ENCODE assay signal across 8 cellular contexts in genomic region chr1:204791453-204792366, GRCh38.
DNase-seq lines count a peak whose midpoint lies in the region; ATAC-seq, FAIRE-seq and TF ChIP-seq lines count a peak whose summit lies in the region.

No MANE protein-coding gene starts in this region.

- no peak overlapping the region for H2AFZ ChIP-seq in KMS-11 (ENCODE audit: low read depth)

- WGBS in psoas muscle, 3 donors = 26 to 28% (median 27%) methylated on average over 15 of the region's 15 CpGs

- TF ChIP-seq CTCF in D721Med (IDR thresholded peaks at IDR 0.05; ENCODE audit: insufficient read depth, missing control alignments) (peak; percentile 89), KMS-11 (conservative IDR thresholded peaks at IDR 0.05; ENCODE audit: low read depth, low read length) (peak; percentile 90), psoas muscle (IDR thresholded peaks at IDR 0.05) (peak; percentile 56)

- no peak overlapping the region for H3K4me3 ChIP-seq in KMS-11 (IDR thresholded peaks at IDR 0.05; ENCODE audit: insufficient read depth, low read depth, low read length)
- no peak overlapping the region for H3K4me3 ChIP-seq in SJCRH30
- H3K4me3 ChIP-seq in psoas muscle = no peak overlapping the region

- H3K27me3 ChIP-seq in KMS-11 (ENCODE audit: insufficient read depth, low read depth) (no peaks in the 10 kb centered on the region), SJCRH30 (no peaks in the 10 kb centered on the region; the same call in 1 of the 2 replicates), psoas muscle (ENCODE audit: insufficient read depth in 3 of 3, low read length in 2 of 3) (peaks cover 0 to 38% (median 0%) of the 10 kb centered on the region in 3 donors)

- no peaks in the 10 kb centered on the region for H4K20me1 ChIP-seq in KMS-11 (ENCODE audit: insufficient read depth)

- intact Hi-C loops in Right ventricle myocardium superior (cut with DNase I) (no loop called here), psoas muscle (cut with DNase I) (no loop called here)

- no peak overlapping the region for H3K4me2 ChIP-seq in KMS-11

- H3K4me1 ChIP-seq in KMS-11 (ENCODE audit: low read depth, poor library complexity, severe bottlenecking) (no peaks in the 10 kb centered on the region), SJCRH30 (no peaks in the 10 kb centered on the region), psoas muscle (no peaks in the 10 kb centered on the region)

- no peaks in the 10 kb centered on the region for H3K9me3 ChIP-seq in SJCRH30 (replicated peaks)
- no peaks in the 10 kb centered on the region for H3K9me3 ChIP-seq in psoas muscle

- ATAC-seq in Right ventricle myocardium superior (ENCODE audit: poor library complexity) (no peak), psoas muscle (peak in 1 of 4 donors; percentile 54), HG02798 (IDR thresholded peaks at IDR 0.05; ENCODE audit: poor library complexity, unreplicated experiment) (no peak)

- H3K36me3 ChIP-seq in KMS-11 (ENCODE audit: insufficient read depth) (no peaks in the 10 kb centered on the region), SJCRH30 (no peaks in the 10 kb centered on the region), psoas muscle (ENCODE audit: insufficient read depth in 1 of 2, low read depth in 1 of 2) (no peaks in the 10 kb centered on the region)

- H3K9ac ChIP-seq in KMS-11 = no peak overlapping the region

- FAIRE-seq in D721Med (lab: Jason Lieb, UNC) (peak; percentile 55), urothelium cell line (lab: Jason Lieb, UNC) (no peak)

- H3K27ac ChIP-seq in KMS-11 = no peak overlapping the region
- H3K27ac ChIP-seq in SJCRH30 = no peak overlapping the region
- H3K27ac ChIP-seq in psoas muscle = no peak overlapping the region

- peak; percentile 44 for DNase-seq in D721Med (ENCODE audit: insufficient read length, low spot score)
- peak; percentile 79 to 88 for DNase-seq in SJCRH30
- DNase-seq in activated gamma-delta T cell treated with anti-CD3 and anti-CD28 coated beads, Interleukin-2, amount 50 U/mL, for 16 hours (ENCODE audit: low read depth) = peak; percentile 77
- DNase-seq in Right ventricle myocardium superior = peak; percentile 79
- peak; percentile 64 to 73 for DNase-seq in psoas muscle
- peak; percentile 85 for DNase-seq in urothelium cell line (ENCODE audit: low spot score)

- no peaks in the 10 kb centered on the region for H3K79me2 ChIP-seq in KMS-11 (ENCODE audit: insufficient read depth, low read depth)
